In the genomic region with DNA sequence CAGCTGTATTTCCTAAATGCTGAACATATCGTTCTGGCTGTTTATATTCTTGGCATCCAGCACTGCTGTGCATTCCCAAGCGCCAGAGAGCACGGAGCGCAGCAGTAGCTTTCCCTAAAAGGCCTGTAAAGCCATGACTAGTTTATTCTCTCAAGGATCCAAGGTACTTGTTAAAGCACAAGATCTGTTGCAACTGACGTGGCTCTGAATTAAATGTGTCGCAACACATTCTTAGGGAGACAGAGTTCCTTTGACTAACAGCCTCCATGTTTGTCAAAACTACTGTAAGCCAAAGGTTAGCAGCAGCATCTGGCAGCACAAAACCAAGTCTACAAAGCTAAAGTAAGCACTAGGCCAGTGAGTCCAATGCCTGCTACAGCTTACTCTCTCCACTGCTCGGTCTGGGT, we compare ENCODE assay signal across 10 cellular contexts.
DNase-seq lines count a peak whose midpoint lies in the region; ATAC-seq and TF ChIP-seq lines count a peak whose summit lies in the region.
"Had no signal": no experiment of that assay in that cellular context is flagged by ENCODE, and none has a peak within 500 bp of the region (broad histone marks: within the 10 kb centered on the region; RNA-seq: fewer than 3 reads in every experiment).

No MANE protein-coding gene starts in this region.

- no peak overlapping the region for H3K4me3 Mint-ChIP-seq in Caco-2 (ENCODE audit: unreplicated experiment)
- H3K4me3 Mint-ChIP-seq in progenitor cell of endocrine pancreas (ENCODE audit: low read depth), result no peak overlapping the region

- TF ChIP-seq CTCF in Caco-2 (IDR thresholded peaks at IDR 0.05; ENCODE audit: insufficient read depth in 1 of 2, low read depth in 1 of 2, low read length in 1 of 2, severe bottlenecking in 1 of 2, unreplicated experiment in 1 of 2) (no peak), PC-3 (conservative IDR thresholded peaks at IDR 0.05; ENCODE audit: low read depth, low read length) (no peak), progenitor cell of endocrine pancreas (IDR thresholded peaks at IDR 0.05; ENCODE audit: unreplicated experiment) (no peak), BE2C (IDR thresholded peaks at IDR 0.05; ENCODE audit: low read depth, low read length) (no peak)

- H3K9me3 Mint-ChIP-seq in Caco-2 (ENCODE audit: unreplicated experiment) (no peaks in the 10 kb centered on the region), progenitor cell of endocrine pancreas (ENCODE audit: low read depth) (peaks cover 2% of the 10 kb centered on the region)

- H3K4me2 ChIP-seq in PC-3 (ENCODE audit: low read length), result no peak overlapping the region

- in situ Hi-C loops in ACHN (cut with HindIII; ENCODE audit: low pct_ligation_motif_present, low pct_unique_long_range_greater_than_20kb, low sequenced_read_pairs), result no loop called here

- H4K20me1 ChIP-seq in PC-3 (ENCODE audit: low read length), result no peaks in the 10 kb centered on the region

- BruUV-seq in Caco-2 (replicated peaks; lab: Mats Ljungman, UMichigan), result no TSS peak
- no TSS peak for BruUV-seq in PC-3 (replicated peaks; lab: Mats Ljungman, UMichigan)

- POLR2A ChIA-PET in Caco-2 (lab: Charles Lee), result no interaction called here
- POLR2A ChIA-PET in PC-3 (lab: Charles Lee; ENCODE audit: unreplicated experiment), result no interaction called here

- no peaks in the 10 kb centered on the region for H3K27me3 ChIP-seq in Caco-2 (replicated peaks; ENCODE audit: control insufficient read depth, insufficient read depth, low read length)
- H3K27me3 ChIP-seq in PC-3 (ENCODE audit: low read length), result no peaks in the 10 kb centered on the region
- H3K27me3 ChIP-seq in BE2C, result no peaks in the 10 kb centered on the region

- H3K9ac ChIP-seq in PC-3 (ENCODE audit: low read length), result no peak overlapping the region

- 0 out of 2 replicates have a peak overlapping the region, but pooled peaks have one; percentile 12 for H2AFZ ChIP-seq in PC-3 (ENCODE audit: low read length)

- H3K36me3 Mint-ChIP-seq in Caco-2 (ENCODE audit: insufficient read depth, unreplicated experiment) (peaks cover 8% of the 10 kb centered on the region), progenitor cell of endocrine pancreas (ENCODE audit: insufficient read depth) (peaks cover 3% of the 10 kb centered on the region)

- no peaks in the 10 kb centered on the region for H3K9me3 ChIP-seq in Caco-2
- no peaks in the 10 kb centered on the region for H3K9me3 ChIP-seq in PC-3 (ENCODE audit: low read length)
- H3K9me3 ChIP-seq in BE2C, result no peaks in the 10 kb centered on the region

- CTCF ChIA-PET in Caco-2 (lab: Charles Lee), result no interaction called here
- CTCF ChIA-PET in PC-3 (lab: Charles Lee), result no interaction called here

- H3K4me1 Mint-ChIP-seq in Caco-2 (ENCODE audit: low read depth, unreplicated experiment) (peaks cover 47% of the 10 kb centered on the region), progenitor cell of endocrine pancreas (ENCODE audit: low read depth) (peaks cover 36% of the 10 kb centered on the region)

- H3K36me3 ChIP-seq in Caco-2 (ENCODE audit: control insufficient read depth, insufficient read depth, low read length) (no peaks in the 10 kb centered on the region), PC-3 (ENCODE audit: low read depth, low read length) (no peaks in the 10 kb centered on the region), BE2C (no peaks in the 10 kb centered on the region)

- no peaks in the 10 kb centered on the region for H3F3A ChIP-seq in PC-3 (ENCODE audit: low read length, unreplicated experiment)

- no peaks in the 10 kb centered on the region for H3K9me2 ChIP-seq in PC-3 (replicated peaks; ENCODE audit: low read length)

- H3K27me3 Mint-ChIP-seq in Caco-2 (ENCODE audit: insufficient read depth, unreplicated experiment) (no peaks in the 10 kb centered on the region), progenitor cell of endocrine pancreas (no peaks in the 10 kb centered on the region)

- H3K27ac ChIP-seq in PC-3 (ENCODE audit: low read length), result no peak overlapping the region

- H3K4me3 ChIP-seq in Caco-2 (ENCODE audit: low read depth, low read length), result no peak overlapping the region
- no peak overlapping the region for H3K4me3 ChIP-seq in PC-3 (ENCODE audit: low read length)
- H3K4me3 ChIP-seq in BE2C (ENCODE audit: low read depth, low read length), result no peak overlapping the region

- peak overlapping the region; percentile 41 for H3K27ac Mint-ChIP-seq in Caco-2 (ENCODE audit: unreplicated experiment)
- peak overlapping the region; percentile 91 for H3K27ac Mint-ChIP-seq in progenitor cell of endocrine pancreas

- intact Hi-C loops in Caco-2 (cut with micrococcal nuclease; ENCODE audit: unreplicated experiment) (no loop called here), PC-3 (cut with micrococcal nuclease) (no loop called here)

- H3K79me2 ChIP-seq in PC-3 (ENCODE audit: low read length), result no peaks in the 10 kb centered on the region

- no peak for ATAC-seq in PC-3

- DNase-seq in Caco-2, result peak; percentile 69 to 78
- DNase-seq in PC-3, result peak; percentile 21
- DNase-seq in fibroblast of the conjunctiva (ENCODE audit: low read depth), result peak; percentile 99
- no peak for DNase-seq in progenitor cell of endocrine pancreas (ENCODE audit: low spot score, unreplicated experiment)
- DNase-seq in BE2C, result no peak
- DNase-seq in cortex of kidney (lab: John Stamatoyannopoulos, UW), result no peak
- no peak for DNase-seq in ACHN
- DNase-seq in stimulated activated naive CD4-positive, alpha-beta T cell treated with Interleukin-2 at 50 U/mL for 16 hours (lab: John Stamatoyannopoulos, UW), result no peak
- DNase-seq: DMS79, nucleus accumbens had no signal

- H3K4me1 ChIP-seq in Caco-2 (peaks cover 37% of the 10 kb centered on the region), PC-3 (ENCODE audit: insufficient read depth, low read length) (peaks cover 4% of the 10 kb centered on the region), BE2C (peaks cover 4% of the 10 kb centered on the region)

Comparison
In these comparisons a context has a peak if more than half of its experiments do, and no peak if none do; other contexts are left out.
1. DNase-seq: peak in Caco-2 (2 of 2), PC-3 (single experiment) and fibroblast of the conjunctiva (single experiment); none in progenitor cell of endocrine pancreas (single experiment), BE2C (single experiment), cortex of kidney (single experiment), ACHN (single experiment) and stimulated activated naive CD4-positive, alpha-beta T cell treated with Interleukin-2 at 50 U/mL for 16 hours (single experiment).